Comparison of ENCODE assay signal across 10 cellular contexts in the genomic region with DNA sequence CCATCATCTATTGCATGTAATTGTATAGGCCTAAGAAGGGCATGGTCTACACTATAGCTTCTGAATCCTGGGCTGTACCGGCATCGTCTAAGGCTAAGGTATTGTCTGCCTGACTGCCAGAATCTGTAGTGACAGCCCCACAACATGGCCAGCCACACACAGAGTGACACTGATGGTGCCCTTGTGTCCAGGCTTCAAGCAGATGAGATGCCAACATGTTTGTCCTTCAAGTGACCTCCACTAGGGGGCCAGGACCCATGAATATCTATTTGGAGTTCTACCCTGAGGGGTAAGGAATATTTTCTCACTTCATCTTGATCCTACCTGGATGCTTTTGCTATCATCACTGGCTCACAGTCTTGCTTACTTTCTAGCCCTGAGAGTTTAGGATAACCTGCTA. TPM values are rescaled to one million over a fixed set of nuclear protein-coding genes. Genes with fewer than 3 reads are reported as not detected.
A peak's percentile ranks its signal among the peaks of the same experiment; 100 is the strongest.
DNase-seq lines count a peak whose midpoint lies in the region; ATAC-seq and TF ChIP-seq lines count a peak whose summit lies in the region.
"Had no signal": no experiment of that assay in that cellular context is flagged by ENCODE, and none has a peak within 500 bp of the region (broad histone marks: within the 10 kb centered on the region; RNA-seq: fewer than 3 reads in every experiment).

No MANE protein-coding gene starts in this region.

- no peak overlapping the region for H3K4me3 Mint-ChIP-seq in activated CD4-positive, alpha-beta T cell treated with anti-CD3 and anti-CD28 coated beads, Interleukin-2, amount 10 ng/mL, durations not matched to agents 7 days and 5 days
- H3K4me3 Mint-ChIP-seq: CD8-positive, alpha-beta memory T cell had no signal

- no peaks in the 10 kb centered on the region for H4K20me1 ChIP-seq in KMS-11 (ENCODE audit: insufficient read depth)

- no peak overlapping the region for H3K4me2 ChIP-seq in KMS-11

- ATAC-seq in HG02759 (IDR thresholded peaks at IDR 0.05; ENCODE audit: unreplicated experiment): no peak

- H3K4me1 Mint-ChIP-seq in activated CD4-positive, alpha-beta T cell treated with anti-CD3 and anti-CD28 coated beads, Interleukin-2, amount 10 ng/mL, durations not matched to agents 7 days and 5 days: peaks cover 5% of the 10 kb centered on the region
- H3K4me1 Mint-ChIP-seq: CD8-positive, alpha-beta memory T cell had no signal

- H3K9me3 Mint-ChIP-seq in activated CD4-positive, alpha-beta T cell treated with anti-CD3 and anti-CD28 coated beads, Interleukin-2, amount 10 ng/mL, durations not matched to agents 7 days and 5 days: no peaks in the 10 kb centered on the region
- H3K9me3 Mint-ChIP-seq: CD8-positive, alpha-beta memory T cell had no signal

- no peaks in the 10 kb centered on the region for H3K36me3 Mint-ChIP-seq in activated CD4-positive, alpha-beta T cell treated with anti-CD3 and anti-CD28 coated beads, Interleukin-2, amount 10 ng/mL, durations not matched to agents 7 days and 5 days (ENCODE audit: low read depth)

- H3K9ac ChIP-seq in KMS-11: no peak overlapping the region

- no peak overlapping the region for H3K27ac Mint-ChIP-seq in activated CD4-positive, alpha-beta T cell treated with anti-CD3 and anti-CD28 coated beads, Interleukin-2, amount 10 ng/mL, durations not matched to agents 7 days and 5 days
- H3K27ac Mint-ChIP-seq: CD8-positive, alpha-beta memory T cell had no signal

- H3K27me3 ChIP-seq in KMS-11 (ENCODE audit: insufficient read depth, low read depth): no peaks in the 10 kb centered on the region

- CTCF ChIA-PET in activated CD4-positive, alpha-beta T cell treated with anti-CD3 and anti-CD28 coated beads, Interleukin-2, amount 10 ng/mL, durations not matched to agents 7 days and 5 days (lab: Charles Lee): no interaction called here

- peak; percentile 63 for TF ChIP-seq CTCF in KMS-11 (conservative IDR thresholded peaks at IDR 0.05; ENCODE audit: low read depth, low read length)

- no peak overlapping the region for H3K4me3 ChIP-seq in KMS-11 (IDR thresholded peaks at IDR 0.05; ENCODE audit: insufficient read depth, low read depth, low read length)

- no peak overlapping the region for H3K27ac ChIP-seq in KMS-11

- no peaks in the 10 kb centered on the region for H3K36me3 ChIP-seq in KMS-11 (ENCODE audit: insufficient read depth)

- no peaks in the 10 kb centered on the region for H3K79me2 ChIP-seq in KMS-11 (ENCODE audit: insufficient read depth, low read depth)

- no peaks in the 10 kb centered on the region for H3K4me1 ChIP-seq in KMS-11 (ENCODE audit: low read depth, poor library complexity, severe bottlenecking)

- no peaks in the 10 kb centered on the region for H3K27me3 Mint-ChIP-seq in activated CD4-positive, alpha-beta T cell treated with anti-CD3 and anti-CD28 coated beads, Interleukin-2, amount 10 ng/mL, durations not matched to agents 7 days and 5 days
- H3K27me3 Mint-ChIP-seq: CD8-positive, alpha-beta memory T cell had no signal

- no peak overlapping the region for H2AFZ ChIP-seq in KMS-11 (ENCODE audit: low read depth)

- POLR2A ChIA-PET in activated CD4-positive, alpha-beta T cell treated with anti-CD3 and anti-CD28 coated beads, Interleukin-2, amount 10 ng/mL, durations not matched to agents 7 days and 5 days (lab: Charles Lee): no interaction called here

- DNase-seq in activated CD4-positive, alpha-beta T cell treated with anti-CD3 and anti-CD28 coated beads, Interleukin-2, amount 50 U/mL, for 48 hours: peak; percentile 6 to 26
- no peak for DNase-seq in activated CD4-positive, alpha-beta T cell treated with anti-CD3 and anti-CD28 coated beads, Interleukin-2, amount 10 ng/mL, durations not matched to agents 7 days and 5 days
- DNase-seq in dermis blood vessel endothelial cell (peak; percentile 13), NCI-H2227 (lab: John Stamatoyannopoulos, UW; ENCODE audit: unreplicated experiment) (no peak), HPDE6-E6E7 (ENCODE audit: extremely low spot score) (no peak)
- peak; percentile 10 for DNase-seq in stimulated activated CD4-positive, alpha-beta T cell treated with anti-CD3 and anti-CD28 coated beads, Interleukin-4, amount 100 ng/mL, for 24 hours
- DNase-seq: CD8-positive, alpha-beta memory T cell; NCI-H2081 treated with DMSO at 0.1 percent for 48 hours had no signal

RNA-seq across cellular contexts. Expression of gene CYP3A7, which starts 1.5 kb away (rescaled TPM):
- not detected for total RNA-seq in activated CD4-positive, alpha-beta T cell treated with anti-CD3 and anti-CD28 coated beads, Interleukin-2, amount 10 ng/mL, durations not matched to agents 7 days and 5 days
- total RNA-seq in dermis blood vessel endothelial cell: not detected in 2 replicates
- total RNA-seq: CD8-positive, alpha-beta memory T cell had no signal

RNA-seq across cellular contexts. Expression of gene CYP3A4, which starts 50.5 kb away (rescaled TPM):
- total RNA-seq in activated CD4-positive, alpha-beta T cell treated with anti-CD3 and anti-CD28 coated beads, Interleukin-2, amount 10 ng/mL, durations not matched to agents 7 days and 5 days: not detected
- not detected in 2 replicates for total RNA-seq in dermis blood vessel endothelial cell
- total RNA-seq: CD8-positive, alpha-beta memory T cell had no signal

RNA-seq across cellular contexts. Expression of gene CYP3A5, which starts 53.7 kb away (rescaled TPM):
- total RNA-seq in activated CD4-positive, alpha-beta T cell treated with anti-CD3 and anti-CD28 coated beads, Interleukin-2, amount 10 ng/mL, durations not matched to agents 7 days and 5 days: not detected
- total RNA-seq in dermis blood vessel endothelial cell: not detected in 2 replicates
- total RNA-seq: CD8-positive, alpha-beta memory T cell had no signal

Comparison
In these comparisons a context has a peak if more than half of its experiments do, and no peak if none do; other contexts are left out.
1. DNase-seq: peak in activated CD4-positive, alpha-beta T cell treated with anti-CD3 and anti-CD28 coated beads, Interleukin-2, amount 50 U/mL, for 48 hours (2 of 2), dermis blood vessel endothelial cell (single experiment) and stimulated activated CD4-positive, alpha-beta T cell treated with anti-CD3 and anti-CD28 coated beads, Interleukin-4, amount 100 ng/mL, for 24 hours (single experiment); none in activated CD4-positive, alpha-beta T cell treated with anti-CD3 and anti-CD28 coated beads, Interleukin-2, amount 10 ng/mL, durations not matched to agents 7 days and 5 days (single experiment), NCI-H2227 (single experiment) and HPDE6-E6E7 (single experiment).